In genomic region chr1:108913105-108913948, GRCh38 we compare ENCODE assay signal across 1 cellular context.
TF ChIP-seq lines count a peak whose summit lies in the region.

No MANE protein-coding gene starts in this region.

TF ChIP-seq in K562, 482 proteins besides CTCF, POLR2A, EP300 and RAD21 (continued from another document and continues in another):
- TF ChIP-seq AFF1 (IDR thresholded peaks at IDR 0.05; ENCODE audit: low read depth in 1 of 2, partially characterized antibody in 2 of 2) (peak in 1 of 2 experiments; percentile 43), MAX (CRISPR knock-in tag; IDR thresholded peaks at IDR 0.05) (no peak), ZC3H8 (IDR thresholded peaks at IDR 0.05) (no peak), ZNF589 (CRISPR knock-in tag; IDR thresholded peaks at IDR 0.05; ENCODE audit: low read depth) (no peak), NCOR1 (IDR thresholded peaks at IDR 0.05) (peak; percentile 72; the same call in 1 of the 2 replicates), MAFG (tag; conservative IDR thresholded peaks at IDR 0.05) (peak; percentile 84), TAF15 (IDR thresholded peaks at IDR 0.05; ENCODE audit: low read depth, low read length) (no peak), MTA3 (IDR thresholded peaks at IDR 0.05; ENCODE audit: borderline replicate concordance) (0 out of 2 replicates have a peak, but pooled peaks have one; percentile 33), RB1 (IDR thresholded peaks at IDR 0.05; ENCODE audit: low read depth) (no peak), CAMTA2 (CRISPR knock-in tag; conservative IDR thresholded peaks at IDR 0.05) (no peak), EHMT2 (IDR thresholded peaks at IDR 0.05) (no peak), NR2C2 (CRISPR knock-in tag; IDR thresholded peaks at IDR 0.05) (no peak), NR2C2 (tag; IDR thresholded peaks at IDR 0.05) (no peak), TBL1XR1 (IDR thresholded peaks at IDR 0.05; ENCODE audit: low read length in 2 of 2) (peak in 1 of 2 experiments; percentile 75; a peak in 3 of 4 replicates), ZNF277 (CRISPR knock-in tag; IDR thresholded peaks at IDR 0.05; ENCODE audit: borderline replicate concordance) (no peak), ATF1 (CRISPR knock-in tag; IDR thresholded peaks at IDR 0.05) (no peak), ATF1 (tag; IDR thresholded peaks at IDR 0.05) (no peak), ZNF165 (CRISPR knock-in tag; IDR thresholded peaks at IDR 0.05; ENCODE audit: borderline replicate concordance) (no peak), PREB (CRISPR knock-in tag; IDR thresholded peaks at IDR 0.05) (no peak), NCOA2 (IDR thresholded peaks at IDR 0.05; ENCODE audit: partially characterized antibody in 2 of 2) (peak in 1 of 2 experiments; percentile 62), NEUROD1 (IDR thresholded peaks at IDR 0.05; ENCODE audit: borderline replicate concordance, low read depth, low read length, partially characterized antibody) (no peak), ZNF316 (IDR thresholded peaks at IDR 0.05) (peak; percentile 96), CXXC5 (CRISPR knock-in tag; IDR thresholded peaks at IDR 0.05) (no peak), TOE1 (IDR thresholded peaks at IDR 0.05; ENCODE audit: borderline replicate concordance) (0 out of 2 replicates have a peak, but pooled peaks have one; percentile 33), TOE1 (CRISPR knock-in tag; IDR thresholded peaks at IDR 0.05; ENCODE audit: borderline replicate concordance, low read depth) (no peak), FOXJ2 (tag; IDR thresholded peaks at IDR 0.05) (peak; percentile 33; the same call in 1 of the 2 replicates), CBFA2T2 (conservative IDR thresholded peaks at IDR 0.05) (peak; percentile 53), ARID3A (IDR thresholded peaks at IDR 0.05; ENCODE audit: borderline replicate concordance, low read depth, low read length) (peak; percentile 87; the same call in 1 of the 2 replicates), ZNF668 (CRISPR knock-in tag; IDR thresholded peaks at IDR 0.05) (no peak), FOXM1 (IDR thresholded peaks at IDR 0.05; ENCODE audit: low read depth) (peak; percentile 56; the same call in 1 of the 2 replicates), FOXM1 (CRISPR knock-in tag; IDR thresholded peaks at IDR 0.05; ENCODE audit: low read depth) (no peak), NRF1 (conservative IDR thresholded peaks at IDR 0.05 in 1 of 2, IDR thresholded peaks at IDR 0.05 in 1 of 2) (peak; percentile 40 to 59; a peak in 3 of 4 replicates), ZFPM2 (CRISPR knock-in tag; IDR thresholded peaks at IDR 0.05) (no peak), FOXO4 (CRISPR knock-in tag; IDR thresholded peaks at IDR 0.05) (no peak), ELK1 (CRISPR knock-in tag; IDR thresholded peaks at IDR 0.05) (no peak), GTF2F1 (IDR thresholded peaks at IDR 0.05; ENCODE audit: low read depth, low read length) (no peak), ZBTB33 (CRISPR knock-in tag; IDR thresholded peaks at IDR 0.05) (no peak), KLF16 (IDR thresholded peaks at IDR 0.05) (no peak), DDX20 (tag; IDR thresholded peaks at IDR 0.05; ENCODE audit: low read depth) (no peak), SAP30 (IDR thresholded peaks at IDR 0.05; ENCODE audit: borderline replicate concordance, insufficient read depth, low read depth, low read length, poor library complexity, severe bottlenecking) (no peak), TSC22D4 (tag; IDR thresholded peaks at IDR 0.05) (no peak), NFE2 (IDR thresholded peaks at IDR 0.05; ENCODE audit: low read depth) (peak; percentile 94), TCF7 (IDR thresholded peaks at IDR 0.05; ENCODE audit: borderline replicate concordance) (no peak), OTX1 (CRISPR knock-in tag; IDR thresholded peaks at IDR 0.05) (no peak), CBX5 (IDR thresholded peaks at IDR 0.05; ENCODE audit: borderline replicate concordance, low read depth) (no peak), RERE (CRISPR knock-in tag; IDR thresholded peaks at IDR 0.05; ENCODE audit: borderline replicate concordance) (no peak), CBFA2T3 (IDR thresholded peaks at IDR 0.05) (peak; percentile 80), PHF8 (IDR thresholded peaks at IDR 0.05; ENCODE audit: borderline replicate concordance, low read length) (no peak), CC2D1A (IDR thresholded peaks at IDR 0.05) (no peak), NFXL1 (CRISPR knock-in tag; IDR thresholded peaks at IDR 0.05) (no peak), ZNF224 (CRISPR knock-in tag; IDR thresholded peaks at IDR 0.05) (no peak), FOS (IDR thresholded peaks at IDR 0.05; ENCODE audit: extremely low read depth, insufficient read length) (no peak)
